Comparison of ENCODE assay signal across 3 cellular contexts in genomic region chr12:119686355-119686754, GRCh38.
TF ChIP-seq lines count a peak whose summit lies in the region.

No MANE protein-coding gene starts in this region.

TF ChIP-seq in HEK293, 187 proteins besides CTCF, POLR2A, EP300 and RAD21:
- TF ChIP-seq ZNF596 (tag by site-specific recombination; IDR thresholded peaks at IDR 0.05) (no peak), ZIC2 (tag by site-specific recombination; IDR thresholded peaks at IDR 0.05) (peak; percentile 47)

TF ChIP-seq in K562, 482 proteins besides CTCF, POLR2A, EP300 and RAD21 (continues in another document):
- no peak for TF ChIP-seq SNIP1 (IDR thresholded peaks at IDR 0.05; ENCODE audit: low read depth)
- TF ChIP-seq, protein P1, sequence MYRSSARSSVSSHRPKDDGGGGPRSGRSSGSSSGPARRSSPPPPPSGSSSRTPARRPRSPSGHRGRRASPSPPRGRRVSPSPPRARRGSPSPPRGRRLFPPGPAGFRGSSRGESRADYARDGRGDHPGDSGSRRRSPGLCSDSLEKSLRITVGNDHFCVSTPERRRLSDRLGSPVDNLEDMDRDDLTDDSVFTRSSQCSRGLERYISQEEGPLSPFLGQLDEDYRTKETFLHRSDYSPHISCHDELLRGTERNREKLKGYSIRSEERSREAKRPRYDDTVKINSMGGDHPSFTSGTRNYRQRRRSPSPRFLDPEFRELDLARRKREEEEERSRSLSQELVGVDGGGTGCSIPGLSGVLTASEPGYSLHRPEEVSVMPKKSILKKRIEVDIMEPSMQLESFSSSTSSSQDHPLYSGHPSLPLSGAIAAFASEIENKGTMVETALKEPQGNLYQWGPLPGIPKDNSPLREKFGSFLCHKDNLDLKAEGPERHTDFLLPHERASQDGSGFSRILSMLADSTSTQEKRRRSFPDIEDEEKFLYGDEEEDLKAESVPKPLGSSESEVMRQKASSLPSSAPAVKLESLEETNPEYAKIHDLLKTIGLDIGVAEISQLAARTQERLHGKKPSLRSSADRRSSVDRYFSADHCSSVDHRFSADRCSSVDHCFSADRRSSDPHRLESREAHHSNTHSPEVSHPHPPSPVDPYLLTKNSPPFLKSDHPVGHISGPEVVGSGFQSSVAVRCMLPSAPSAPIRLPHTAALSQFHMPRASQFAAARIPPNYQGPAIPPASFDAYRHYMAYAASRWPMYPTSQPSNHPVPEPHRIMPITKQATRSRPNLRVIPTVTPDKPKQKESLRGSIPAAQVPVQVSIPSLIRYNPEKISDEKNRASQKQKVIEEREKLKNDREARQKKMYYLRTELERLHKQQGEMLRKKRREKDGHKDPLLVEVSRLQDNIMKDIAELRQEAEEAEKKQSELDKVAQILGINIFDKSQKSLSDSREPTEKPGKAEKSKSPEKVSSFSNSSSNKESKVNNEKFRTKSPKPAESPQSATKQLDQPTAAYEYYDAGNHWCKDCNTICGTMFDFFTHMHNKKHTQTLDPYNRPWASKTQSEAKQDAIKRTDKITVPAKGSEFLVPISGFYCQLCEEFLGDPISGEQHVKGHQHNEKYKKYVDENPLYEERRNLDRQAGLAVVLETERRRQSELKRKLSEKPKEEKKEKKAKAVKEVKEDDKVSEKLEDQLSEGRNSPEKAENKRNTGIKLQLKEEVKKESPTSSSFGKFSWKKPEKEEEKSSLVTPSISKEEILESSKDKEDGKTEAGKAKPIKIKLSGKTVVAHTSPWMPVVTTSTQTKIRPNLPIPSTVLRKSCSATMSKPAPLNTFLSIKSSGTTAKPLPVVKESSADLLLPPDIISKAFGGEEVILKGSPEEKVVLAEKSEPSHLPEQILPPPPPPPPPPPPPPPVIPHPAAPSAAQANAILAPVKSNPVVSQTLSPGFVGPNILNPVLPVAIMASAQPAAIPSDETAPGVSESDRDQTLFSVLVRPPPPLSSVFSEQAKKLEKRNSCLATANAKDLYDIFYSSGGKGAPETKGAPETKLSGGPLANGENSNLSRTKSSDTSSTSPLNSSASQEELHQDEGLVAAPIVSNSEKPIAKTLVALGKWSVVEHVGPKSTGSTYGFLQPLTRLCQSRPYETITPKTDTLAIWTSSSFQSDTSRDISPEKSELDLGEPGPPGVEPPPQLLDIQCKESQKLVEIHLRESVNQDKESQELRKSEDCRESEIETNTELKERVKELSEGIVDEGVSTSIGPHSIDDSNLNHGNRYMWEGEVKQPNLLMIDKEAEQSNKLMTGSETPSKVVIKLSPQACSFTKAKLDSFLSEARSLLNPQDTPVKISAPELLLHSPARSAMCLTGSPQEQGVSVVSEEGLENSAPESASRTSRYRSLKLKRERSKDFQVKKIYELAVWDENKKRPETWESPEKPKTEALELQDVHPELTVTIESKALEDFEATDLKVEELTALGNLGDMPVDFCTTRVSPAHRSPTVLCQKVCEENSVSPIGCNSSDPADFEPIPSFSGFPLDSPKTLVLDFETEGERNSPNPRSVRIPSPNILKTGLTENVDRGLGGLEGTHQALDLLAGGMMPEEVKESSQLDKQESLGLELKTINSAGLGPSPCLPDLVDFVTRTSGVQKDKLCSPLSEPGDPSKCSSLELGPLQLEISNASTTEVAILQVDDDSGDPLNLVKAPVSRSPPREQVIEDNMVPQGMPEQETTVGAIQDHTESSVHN (IDR thresholded peaks at IDR 0.05; ENCODE audit: borderline replicate concordance in 1 of 2, low read depth in 1 of 2): no peak
- no peak for TF ChIP-seq POLR2G (IDR thresholded peaks at IDR 0.05; ENCODE audit: low read depth, low read length)
- no peak for TF ChIP-seq HIVEP1 (CRISPR knock-in tag; IDR thresholded peaks at IDR 0.05)
- TF ChIP-seq XRCC5 (IDR thresholded peaks at IDR 0.05; ENCODE audit: low read depth, low read length): no peak
- TF ChIP-seq ZNF780A (CRISPR knock-in tag; IDR thresholded peaks at IDR 0.05): no peak
- no peak for TF ChIP-seq CHD1 (IDR thresholded peaks at IDR 0.05; ENCODE audit: low read length)
- no peak for TF ChIP-seq ZNF764 (CRISPR knock-in tag; IDR thresholded peaks at IDR 0.05; ENCODE audit: low read depth)
- TF ChIP-seq E2F8 (IDR thresholded peaks at IDR 0.05; ENCODE audit: low read depth, partially characterized antibody): no peak
- TF ChIP-seq ZNF174 (CRISPR knock-in tag; IDR thresholded peaks at IDR 0.05): no peak
- TF ChIP-seq FIP1L1 (IDR thresholded peaks at IDR 0.05; ENCODE audit: low read depth, low read length, poor library complexity, severe bottlenecking): no peak
- TF ChIP-seq ZFP1 (CRISPR knock-in tag; IDR thresholded peaks at IDR 0.05): no peak
- TF ChIP-seq, protein P2, sequence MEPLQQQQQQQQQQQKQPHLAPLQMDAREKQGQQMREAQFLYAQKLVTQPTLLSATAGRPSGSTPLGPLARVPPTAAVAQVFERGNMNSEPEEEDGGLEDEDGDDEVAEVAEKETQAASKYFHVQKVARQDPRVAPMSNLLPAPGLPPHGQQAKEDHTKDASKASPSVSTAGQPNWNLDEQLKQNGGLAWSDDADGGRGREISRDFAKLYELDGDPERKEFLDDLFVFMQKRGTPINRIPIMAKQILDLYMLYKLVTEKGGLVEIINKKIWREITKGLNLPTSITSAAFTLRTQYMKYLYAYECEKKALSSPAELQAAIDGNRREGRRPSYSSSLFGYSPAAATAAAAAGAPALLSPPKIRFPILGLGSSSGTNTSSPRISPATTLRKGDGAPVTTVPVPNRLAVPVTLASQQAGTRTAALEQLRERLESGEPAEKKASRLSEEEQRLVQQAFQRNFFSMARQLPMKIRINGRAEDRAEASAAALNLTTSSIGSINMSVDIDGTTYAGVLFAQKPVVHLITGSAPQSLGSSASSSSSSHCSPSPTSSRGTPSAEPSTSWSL (CRISPR knock-in tag; IDR thresholded peaks at IDR 0.05; ENCODE audit: borderline replicate concordance): no peak
- no peak for TF ChIP-seq L3MBTL2 (IDR thresholded peaks at IDR 0.05)
- no peak for TF ChIP-seq ZNF197 (CRISPR knock-in tag; IDR thresholded peaks at IDR 0.05; ENCODE audit: low read depth)
- TF ChIP-seq ZFX (CRISPR knock-in tag; IDR thresholded peaks at IDR 0.05): no peak
- TF ChIP-seq OTX1 (CRISPR knock-in tag; IDR thresholded peaks at IDR 0.05): no peak

TF ChIP-seq in HepG2, 621 proteins besides CTCF, POLR2A, EP300 and RAD21:
- TF ChIP-seq YEATS2 (CRISPR knock-in tag; IDR thresholded peaks at IDR 0.05; ENCODE audit: borderline replicate concordance) (no peak), ZBTB38 (CRISPR knock-in tag; IDR thresholded peaks at IDR 0.05) (peak; percentile 33; the same call in 1 of the 2 replicates)
- TF ChIP-seq, protein P3, sequence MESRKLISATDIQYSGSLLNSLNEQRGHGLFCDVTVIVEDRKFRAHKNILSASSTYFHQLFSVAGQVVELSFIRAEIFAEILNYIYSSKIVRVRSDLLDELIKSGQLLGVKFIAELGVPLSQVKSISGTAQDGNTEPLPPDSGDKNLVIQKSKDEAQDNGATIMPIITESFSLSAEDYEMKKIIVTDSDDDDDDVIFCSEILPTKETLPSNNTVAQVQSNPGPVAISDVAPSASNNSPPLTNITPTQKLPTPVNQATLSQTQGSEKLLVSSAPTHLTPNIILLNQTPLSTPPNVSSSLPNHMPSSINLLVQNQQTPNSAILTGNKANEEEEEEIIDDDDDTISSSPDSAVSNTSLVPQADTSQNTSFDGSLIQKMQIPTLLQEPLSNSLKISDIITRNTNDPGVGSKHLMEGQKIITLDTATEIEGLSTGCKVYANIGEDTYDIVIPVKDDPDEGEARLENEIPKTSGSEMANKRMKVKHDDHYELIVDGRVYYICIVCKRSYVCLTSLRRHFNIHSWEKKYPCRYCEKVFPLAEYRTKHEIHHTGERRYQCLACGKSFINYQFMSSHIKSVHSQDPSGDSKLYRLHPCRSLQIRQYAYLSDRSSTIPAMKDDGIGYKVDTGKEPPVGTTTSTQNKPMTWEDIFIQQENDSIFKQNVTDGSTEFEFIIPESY (CRISPR knock-in tag; IDR thresholded peaks at IDR 0.05): peak; percentile 55
